17 cellular contexts compared by ENCODE assay signal in the genomic region with DNA sequence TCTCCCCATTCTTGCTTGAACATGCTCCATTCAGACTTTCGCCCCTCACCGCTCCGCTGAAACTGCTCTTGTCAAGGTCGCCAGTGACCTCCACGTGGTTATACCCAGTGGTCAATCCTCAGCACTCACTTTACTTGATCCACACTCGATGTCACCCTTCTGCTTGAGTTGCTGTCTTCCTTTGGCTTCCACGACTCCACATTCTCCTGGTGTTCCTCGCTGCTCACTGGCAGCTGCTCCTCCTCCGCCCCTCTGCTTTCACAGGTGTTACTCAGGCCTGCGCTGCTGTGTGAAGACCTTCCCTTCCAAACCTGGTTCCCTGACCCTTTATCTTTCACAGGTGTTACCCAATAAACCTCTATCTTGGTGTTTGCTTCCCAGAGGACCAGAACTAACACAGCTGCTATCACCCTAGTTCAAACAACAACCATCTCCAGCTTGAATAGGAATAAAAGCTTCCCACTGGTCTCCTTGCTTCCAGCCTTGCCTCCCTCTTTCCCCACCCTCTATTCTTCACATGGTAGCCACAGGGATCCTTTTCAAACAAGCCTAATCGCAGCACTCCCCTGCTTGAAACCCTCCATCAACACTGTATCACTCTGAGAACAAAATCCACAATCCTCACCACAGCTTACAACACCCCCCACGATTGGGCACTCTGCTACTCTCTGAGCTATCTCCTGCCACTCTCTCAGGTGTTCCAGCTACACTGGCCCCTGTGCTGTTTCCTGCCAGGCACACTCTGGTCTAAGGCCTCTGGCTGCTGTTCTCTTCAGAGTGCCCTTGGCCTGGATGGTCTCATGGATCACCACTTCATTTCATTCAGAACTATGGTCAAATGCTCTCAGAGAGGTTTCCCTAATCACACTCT. TPM values are rescaled to one million over a fixed set of nuclear protein-coding genes. Genes with fewer than 3 reads are reported as not detected.
DNase-seq lines count a peak whose midpoint lies in the region; ATAC-seq, FAIRE-seq and TF ChIP-seq lines count a peak whose summit lies in the region.
"Had no signal": no experiment of that assay in that cellular context is flagged by ENCODE, and none has a peak within 500 bp of the region (broad histone marks: within the 10 kb centered on the region; RNA-seq: fewer than 3 reads in every experiment).

No MANE protein-coding gene starts in this region.

- H4K91ac ChIP-seq in H1 (replicated peaks; ENCODE audit: insufficient read length, low read length): no peak overlapping the region

- H3K9ac ChIP-seq in H1 (replicated peaks in 1 of 4; ENCODE audit: extremely low read depth in 1 of 4, low read depth in 3 of 4, low read length in 3 of 4) (0 out of 7 replicates have a peak overlapping the region, but pooled peaks of 1 of the 4 experiments have one; percentile 26), colonic mucosa (ENCODE audit: low read depth in 2 of 2, low read length in 2 of 2) (no peak overlapping the region)
- H3K9ac ChIP-seq: parathyroid adenoma had no signal

- no peak for FAIRE-seq in H1 (lab: Jason Lieb, UNC)

- peaks cover 36% of the 10 kb centered on the region for H3K36me3 Mint-ChIP-seq in activated naive CD8-positive, alpha-beta T cell treated with anti-CD3 and anti-CD28 coated beads, Interleukin-2, amount 10 ng/mL, durations not matched to agents 7 days and 5 days
- H3K36me3 Mint-ChIP-seq in activated naive CD8-positive, alpha-beta T cell treated with anti-CD3 and anti-CD28 coated beads for 36 hours: peaks cover 32% of the 10 kb centered on the region

- H3K36me3 ChIP-seq in H1 (ENCODE audit: control insufficient read depth in 2 of 4, insufficient read depth in 4 of 4, low read length in 3 of 4): peaks cover 2 to 33% (median 15%) of the 10 kb centered on the region in 4 experiments
- H3K36me3 ChIP-seq in testis (ENCODE audit: low read depth, missing control alignments): no peaks in the 10 kb centered on the region
- peaks cover 7% of the 10 kb centered on the region for H3K36me3 ChIP-seq in colonic mucosa
- H3K36me3 ChIP-seq: breast epithelium, uterus had no signal

- no peaks in the 10 kb centered on the region for H3K27me3 Mint-ChIP-seq in activated naive CD8-positive, alpha-beta T cell treated with anti-CD3 and anti-CD28 coated beads, Interleukin-2, amount 10 ng/mL, durations not matched to agents 7 days and 5 days
- H3K27me3 Mint-ChIP-seq in activated naive CD8-positive, alpha-beta T cell treated with anti-CD3 and anti-CD28 coated beads for 36 hours: no peaks in the 10 kb centered on the region
- H3K27me3 Mint-ChIP-seq: CD4-positive, alpha-beta memory T cell had no signal

- H3K4me3 Mint-ChIP-seq in activated naive CD8-positive, alpha-beta T cell treated with anti-CD3 and anti-CD28 coated beads, Interleukin-2, amount 10 ng/mL, durations not matched to agents 7 days and 5 days: no peak overlapping the region
- no peak overlapping the region for H3K4me3 Mint-ChIP-seq in activated naive CD8-positive, alpha-beta T cell treated with anti-CD3 and anti-CD28 coated beads for 36 hours
- H3K4me3 Mint-ChIP-seq: CD4-positive, alpha-beta memory T cell had no signal

- H3K27me3 ChIP-seq in H1 (replicated peaks in 1 of 4; ENCODE audit: control insufficient read depth in 3 of 4, extremely low read depth in 1 of 4, insufficient read depth in 3 of 4, low read length in 3 of 4): no peaks in the 10 kb centered on the region
- H3K27me3 ChIP-seq in testis: no peaks in the 10 kb centered on the region
- no peaks in the 10 kb centered on the region for H3K27me3 ChIP-seq in colonic mucosa
- H3K27me3 ChIP-seq: breast epithelium, uterus had no signal

- TF ChIP-seq POLR2A in H1 (IDR thresholded peaks at IDR 0.05; ENCODE audit: control extremely low read depth in 1 of 2, low read depth in 2 of 2, low read length in 2 of 2) (no peak), testis (IDR thresholded peaks at IDR 0.05) (no peak)

- peaks cover 24% of the 10 kb centered on the region for H3K79me1 ChIP-seq in H1 (ENCODE audit: low read depth, low read length)

- no peak for DNase-seq in activated naive CD8-positive, alpha-beta T cell treated with anti-CD3 and anti-CD28 coated beads, Interleukin-2, amount 10 ng/mL, durations not matched to agents 7 days and 5 days
- no peak for DNase-seq in activated naive CD8-positive, alpha-beta T cell treated with anti-CD3 and anti-CD28 coated beads for 36 hours
- peak; percentile 61 for DNase-seq in NCI-H2081 treated with DMSO at 0.1 percent for 48 hours (lab: John Stamatoyannopoulos, UW)
- DNase-seq in H1 (ENCODE audit: low read depth in 1 of 2, low spot score in 2 of 2): no peak
- peak; percentile 18 for DNase-seq in retina
- DNase-seq in testis: no peak
- DNase-seq in colonic mucosa: no peak
- DNase-seq: CD4-positive, alpha-beta memory T cell; DMS79 treated with DMSO at 0.1 percent for 48 hours; lower lobe of right lung; NCI-H1436; NCI-H526; stimulated activated CD4-positive, alpha-beta T cell treated with anti-CD3 and anti-CD28 coated beads, Interleukin-2, amount 100 ng/mL, for 48 hours; uterus had no signal

- H2BK15ac ChIP-seq in H1 (ENCODE audit: low read length): no peak overlapping the region

- ATAC-seq in activated naive CD8-positive, alpha-beta T cell treated with anti-CD3 and anti-CD28 coated beads, Interleukin-2, amount 10 ng/mL, durations not matched to agents 7 days and 5 days (ENCODE audit: low read depth): no peak
- ATAC-seq in HG03159 (IDR thresholded peaks at IDR 0.05; ENCODE audit: unreplicated experiment): no peak
- ATAC-seq: lower lobe of right lung had no signal

- no peak overlapping the region for H4K5ac ChIP-seq in H1 (ENCODE audit: insufficient read length, low read depth, low read length)

- CTCF ChIA-PET in H1 (lab: Charles Lee; ENCODE audit: partially characterized antibody): interaction anchor here (0.5 to 12.6 kb wide), 11 partner anchors 8 to 1327 kb away, joined by 3 to 99 read pairs (median 6); a partner anchor contains a TSS

- no peak overlapping the region for H3K56ac ChIP-seq in H1 (replicated peaks; ENCODE audit: insufficient read length, low read depth, low read length)

- no peak for TF ChIP-seq RAD21 in H1 (IDR thresholded peaks at IDR 0.05 in 1 of 2, conservative IDR thresholded peaks at IDR 0.05 in 1 of 2; ENCODE audit: low read depth in 2 of 2, low read length in 2 of 2)

- no peak overlapping the region for H3K4ac ChIP-seq in H1 (replicated peaks; ENCODE audit: insufficient read length, low read depth, low read length)

- H3K14ac ChIP-seq in H1 (ENCODE audit: insufficient read length): no peak overlapping the region

- H2AK5ac ChIP-seq in H1 (ENCODE audit: low read depth, low read length): no peak overlapping the region

- peak overlapping the region; percentile 21 for H3K27ac Mint-ChIP-seq in activated naive CD8-positive, alpha-beta T cell treated with anti-CD3 and anti-CD28 coated beads, Interleukin-2, amount 10 ng/mL, durations not matched to agents 7 days and 5 days
- no peak overlapping the region for H3K27ac Mint-ChIP-seq in activated naive CD8-positive, alpha-beta T cell treated with anti-CD3 and anti-CD28 coated beads for 36 hours

- H3K27ac ChIP-seq in H1 (ENCODE audit: low read depth, low read length) (no peak overlapping the region), testis (no peak overlapping the region), colonic mucosa (no peak overlapping the region)
- H3K27ac ChIP-seq: breast epithelium, lower lobe of right lung, parathyroid adenoma, uterus had no signal

- H2BK20ac ChIP-seq in H1 (ENCODE audit: low read length): peak overlapping the region; percentile 9; the same call in 1 of the 2 replicates

- POLR2A ChIA-PET in activated naive CD8-positive, alpha-beta T cell treated with anti-CD3 and anti-CD28 coated beads, Interleukin-2, amount 10 ng/mL, durations not matched to agents 7 days and 5 days (lab: Charles Lee): no interaction called here
- POLR2A ChIA-PET in H1 (lab: Charles Lee; ENCODE audit: partially characterized antibody): interaction anchor here (0.9 to 5.1 kb wide), 5 partner anchors 10 to 266 kb away, joined by 3 to 32 read pairs (median 4); a partner anchor contains a TSS

- H4K20me1 ChIP-seq in H1 (replicated peaks in 1 of 2; ENCODE audit: control insufficient read depth in 1 of 2, insufficient read depth in 2 of 2, low read length in 2 of 2): peaks cover 7 to 14% of the 10 kb centered on the region in 2 experiments

- intact Hi-C loops in testis (cut with DNase I; ENCODE audit: low total_unique reads) (no loop called here), colonic mucosa (cut with DNase I) (no loop called here)

- H3K9me3 ChIP-seq in H1 (ENCODE audit: insufficient read depth in 2 of 2, low read depth in 1 of 2, low read length in 1 of 2): no peaks in the 10 kb centered on the region
- H3K9me3 ChIP-seq in testis: no peaks in the 10 kb centered on the region
- H3K9me3 ChIP-seq in colonic mucosa: no peaks in the 10 kb centered on the region
- H3K9me3 ChIP-seq: breast epithelium, lower lobe of right lung, uterus had no signal

- H3K4me1 Mint-ChIP-seq in activated naive CD8-positive, alpha-beta T cell treated with anti-CD3 and anti-CD28 coated beads, Interleukin-2, amount 10 ng/mL, durations not matched to agents 7 days and 5 days: peaks cover 33% of the 10 kb centered on the region
- H3K4me1 Mint-ChIP-seq in activated naive CD8-positive, alpha-beta T cell treated with anti-CD3 and anti-CD28 coated beads for 36 hours: peaks cover 29% of the 10 kb centered on the region

- no peak overlapping the region for H3K18ac ChIP-seq in H1 (ENCODE audit: extremely low read depth, low read length)

- H3K9me3 Mint-ChIP-seq in activated naive CD8-positive, alpha-beta T cell treated with anti-CD3 and anti-CD28 coated beads, Interleukin-2, amount 10 ng/mL, durations not matched to agents 7 days and 5 days: no peaks in the 10 kb centered on the region
- no peaks in the 10 kb centered on the region for H3K9me3 Mint-ChIP-seq in activated naive CD8-positive, alpha-beta T cell treated with anti-CD3 and anti-CD28 coated beads for 36 hours
- H3K9me3 Mint-ChIP-seq: CD4-positive, alpha-beta memory T cell had no signal

- peaks cover 5 to 87% of the 10 kb centered on the region in 2 experiments for H3K79me2 ChIP-seq in H1 (ENCODE audit: control insufficient read depth in 1 of 2, insufficient read depth in 2 of 2, low read length in 2 of 2)

- TF ChIP-seq CTCF in H1 (IDR thresholded peaks at IDR 0.05; ENCODE audit: control extremely low read depth in 1 of 3, insufficient read depth in 1 of 3, low read depth in 1 of 3, low read length in 3 of 3): no peak
- TF ChIP-seq CTCF in testis (IDR thresholded peaks at IDR 0.05): no peak
- no peak for TF ChIP-seq CTCF in colonic mucosa (IDR thresholded peaks at IDR 0.05)

- no peak for TF ChIP-seq EP300 in H1 (IDR thresholded peaks at IDR 0.05; ENCODE audit: borderline replicate concordance in 1 of 2, low read depth in 2 of 2, low read length in 2 of 2)

- no peak overlapping the region for H2BK5ac ChIP-seq in H1 (ENCODE audit: low read depth, low read length)

- H3K4me3 ChIP-seq in H1 (ENCODE audit: extremely low read depth in 1 of 4, insufficient read depth in 2 of 4, low read depth in 3 of 4, low read length in 4 of 4) (no peak overlapping the region), testis (no peak overlapping the region), colonic mucosa (no peak overlapping the region)
- H3K4me3 ChIP-seq: breast epithelium, lower lobe of right lung, uterus had no signal

- H2AFZ ChIP-seq in H1 (ENCODE audit: low read length): no peak overlapping the region
- H2AFZ ChIP-seq: parathyroid adenoma had no signal

- H2BK12ac ChIP-seq in H1 (ENCODE audit: low read depth, low read length): no peak overlapping the region

- no peaks in the 10 kb centered on the region; the same call in 1 of the 2 replicates for H3K23me2 ChIP-seq in H1 (ENCODE audit: low read depth, low read length)

- no peak overlapping the region for H2BK120ac ChIP-seq in H1 (replicated peaks; ENCODE audit: low read depth, low read length)

- no peak overlapping the region for H4K8ac ChIP-seq in H1 (ENCODE audit: extremely low read depth, insufficient read depth, low read length)

- H3K4me2 ChIP-seq in H1 (ENCODE audit: insufficient read depth in 1 of 2, low read depth in 2 of 2, low read length in 2 of 2): no peak overlapping the region

- H3K23ac ChIP-seq in H1 (ENCODE audit: insufficient read length): no peak overlapping the region

- 84% methylated on average over 12 of the region's 12 CpGs; no CpG with 5 or more reads in 1 of the 2 experiments for WGBS in H1 (ENCODE audit: extremely low coverage in 1 of 2, insufficient coverage in 1 of 2, insufficient read length in 1 of 2, insufficient replicate concordance in 2 of 2, low coverage in 1 of 2, low lambda C conversion rate in 2 of 2, missing lambda C conversion rate in 1 of 2), 2 experiments
- 84 to 87% methylated on average over 12 of the region's 12 CpGs for WGBS in testis, 2 donors

- H3K4me1 ChIP-seq in H1 (replicated peaks in 1 of 4; ENCODE audit: control insufficient read depth in 3 of 4, insufficient read depth in 4 of 4, low read length in 3 of 4) (peaks cover under 1 to 3% (median 2%) of the 10 kb centered on the region in 4 experiments; a peak in 3 of 7 replicates), testis (peaks cover 1% of the 10 kb centered on the region), colonic mucosa (no peaks in the 10 kb centered on the region)
- H3K4me1 ChIP-seq: breast epithelium, uterus had no signal

RNA-seq across cellular contexts. Expression of a gene that starts 10.7 kb away (rescaled TPM):
- 10 to 100 TPM; 18.5 to 19.9 TPM for total RNA-seq in activated naive CD8-positive, alpha-beta T cell treated with anti-CD3 and anti-CD28 coated beads, Interleukin-2, amount 10 ng/mL, durations not matched to agents 7 days and 5 days
- 10 to 100 TPM; 55.1 to 58.4 TPM for total RNA-seq in activated naive CD8-positive, alpha-beta T cell treated with anti-CD3 and anti-CD28 coated beads for 36 hours
- total RNA-seq in H1 (2021; fragmentation: NEBNext Ultra II Directional; extraction: Animal tissue kit (Norgen Biotek cat#: 25700)): 85.8 and 86.5 TPM in 2 replicates
- polyA plus RNA-seq in H1 (2011; rRNA removed) (52.7 and 83.7 TPM in 2 replicates), testis (ENCODE audit: insufficient read depth, low read depth, low replicate concordance) (41.2 TPM)
- polyA plus RNA-seq in H1 (2011; cell fraction: cytosol; rRNA removed): 63.0 TPM
- 27.8 TPM for polyA plus RNA-seq in H1 (2011; cell fraction: nucleus; rRNA removed)
- polyA plus RNA-seq in H1 (2012, experiment 1 of 2): 54.8 to 70.5 TPM (median 64.5 TPM) in 4 replicates
- 18.4 TPM for polyA plus RNA-seq in H1 (2012, experiment 2 of 2)
- 70.1 TPM for polyA plus RNA-seq in H1 (2013, experiment 1 of 2)
- polyA plus RNA-seq in H1 (2013, experiment 2 of 2): 75.7 TPM
- polyA minus RNA-seq in H1 (2011; rRNA and poly(A)+ RNA removed): 78.4 and 100 TPM in 2 replicates
- polyA minus RNA-seq in H1 (2011; cell fraction: cytosol; rRNA and poly(A)+ RNA removed): 32.0 TPM
- polyA minus RNA-seq in H1 (2011; cell fraction: nucleus; rRNA and poly(A)+ RNA removed): 25.7 TPM
- total RNA-seq in testis (10 to 100 TPM; 35.0 to 39.4 TPM), colonic mucosa (10 to 100 TPM in 1 of 2 donors, 1 to 10 TPM in 1; 9.9 to 23.6 TPM)

RNA-seq across cellular contexts. Expression of a gene that starts 21.8 kb away (rescaled TPM):
- total RNA-seq in activated naive CD8-positive, alpha-beta T cell treated with anti-CD3 and anti-CD28 coated beads, Interleukin-2, amount 10 ng/mL, durations not matched to agents 7 days and 5 days: 10 to 100 TPM; 45.3 to 46.0 TPM
- total RNA-seq in activated naive CD8-positive, alpha-beta T cell treated with anti-CD3 and anti-CD28 coated beads for 36 hours: 10 to 100 TPM; 32.1 to 32.7 TPM
- total RNA-seq in H1 (2021; fragmentation: NEBNext Ultra II Directional; extraction: Animal tissue kit (Norgen Biotek cat#: 25700)): 11.6 and 12.3 TPM in 2 replicates
- polyA plus RNA-seq in H1 (2011; rRNA removed) (4.5 and 4.6 TPM in 2 replicates), testis (ENCODE audit: insufficient read depth, low read depth, low replicate concordance) (93.6 TPM)
- polyA plus RNA-seq in H1 (2011; cell fraction: cytosol; rRNA removed): 5.1 TPM
- polyA plus RNA-seq in H1 (2011; cell fraction: nucleus; rRNA removed): 7.7 TPM
- 7.1 to 9.3 TPM (median 7.9 TPM) in 4 replicates for polyA plus RNA-seq in H1 (2012, experiment 1 of 2)
- polyA plus RNA-seq in H1 (2012, experiment 2 of 2): 3.8 TPM
- 9.4 TPM for polyA plus RNA-seq in H1 (2013, experiment 1 of 2)
- 11.8 TPM for polyA plus RNA-seq in H1 (2013, experiment 2 of 2)
- polyA minus RNA-seq in H1 (2011; rRNA and poly(A)+ RNA removed): 9.7 and 11.9 TPM in 2 replicates
- polyA minus RNA-seq in H1 (2011; cell fraction: cytosol; rRNA and poly(A)+ RNA removed): 2.8 TPM
- polyA minus RNA-seq in H1 (2011; cell fraction: nucleus; rRNA and poly(A)+ RNA removed): 3.7 TPM
- total RNA-seq in testis (10 to 100 TPM; 78.9 to 80.3 TPM), colonic mucosa (10 to 100 TPM; 46.3 to 49.5 TPM)

RNA-seq across cellular contexts. Expression of a gene that starts 24.7 kb away (rescaled TPM):
- 1 to 10 TPM in 1 of 2 experiments, under 1 TPM in 1; 0.99 to 1.3 TPM for total RNA-seq in activated naive CD8-positive, alpha-beta T cell treated with anti-CD3 and anti-CD28 coated beads, Interleukin-2, amount 10 ng/mL, durations not matched to agents 7 days and 5 days
- total RNA-seq in activated naive CD8-positive, alpha-beta T cell treated with anti-CD3 and anti-CD28 coated beads for 36 hours: 1 to 10 TPM in 1 of 2 experiments, under 1 TPM in 1; 0.72 to 1.2 TPM
- total RNA-seq in H1 (2021; fragmentation: NEBNext Ultra II Directional; extraction: Animal tissue kit (Norgen Biotek cat#: 25700)): 0.15 and 0.88 TPM in 2 replicates
- polyA plus RNA-seq in H1 (2011; rRNA removed) (1.8 and 2.3 TPM in 2 replicates), testis (ENCODE audit: insufficient read depth, low read depth, low replicate concordance) (44.2 TPM)
- 0.76 TPM for polyA plus RNA-seq in H1 (2011; cell fraction: cytosol; rRNA removed)
- polyA plus RNA-seq in H1 (2011; cell fraction: nucleus; rRNA removed): 2.7 TPM
- polyA plus RNA-seq in H1 (2012, experiment 1 of 2): 0.30 to 0.96 TPM (median 0.65 TPM) in 4 replicates
- 0.51 TPM for polyA plus RNA-seq in H1 (2012, experiment 2 of 2)
- polyA plus RNA-seq in H1 (2013, experiment 1 of 2): 0.24 TPM
- polyA plus RNA-seq in H1 (2013, experiment 2 of 2): 0.28 TPM
- 0.82 and 1.1 TPM in 2 replicates for polyA minus RNA-seq in H1 (2011; rRNA and poly(A)+ RNA removed)
- not detected for polyA minus RNA-seq in H1 (2011; cell fraction: cytosol; rRNA and poly(A)+ RNA removed)
- 1.9 TPM for polyA minus RNA-seq in H1 (2011; cell fraction: nucleus; rRNA and poly(A)+ RNA removed)
- total RNA-seq in testis (100 to 1,000 TPM in 1 of 2 donors, 10 to 100 TPM in 1; 97.8 to 137 TPM), colonic mucosa (1 to 10 TPM; 4.6 to 8.0 TPM)

Comparison
In these comparisons a context has a peak if more than half of its experiments do, and no peak if none do; other contexts are left out.
1. DNase-seq: peak in NCI-H2081 treated with DMSO at 0.1 percent for 48 hours (single experiment) and retina (single experiment); none in activated naive CD8-positive, alpha-beta T cell treated with anti-CD3 and anti-CD28 coated beads, Interleukin-2, amount 10 ng/mL, durations not matched to agents 7 days and 5 days (single experiment), activated naive CD8-positive, alpha-beta T cell treated with anti-CD3 and anti-CD28 coated beads for 36 hours (single experiment), H1 (0 of 2), testis (single experiment) and colonic mucosa (single experiment).
2. RNA of a gene that starts 24.7 kb away (total RNA-seq): 97.8 to 137 TPM in testis; 4.6 to 8.0 TPM in colonic mucosa, 0.99 to 1.3 TPM in activated naive CD8-positive, alpha-beta T cell treated with anti-CD3 and anti-CD28 coated beads, Interleukin-2, amount 10 ng/mL, durations not matched to agents 7 days and 5 days, 0.72 to 1.2 TPM in activated naive CD8-positive, alpha-beta T cell treated with anti-CD3 and anti-CD28 coated beads for 36 hours and 0.15 to 0.88 TPM in H1; every median in the first group is over 10 times any median in the second.